Comparison of ENCODE assay signal across 18 cellular contexts in genomic region chr22:37417264-37417663, GRCh38. TPM values are rescaled to one million over a fixed set of nuclear protein-coding genes. Genes with fewer than 3 reads are reported as not detected.
DNase-seq lines count a peak whose midpoint lies in the region; FAIRE-seq and TF ChIP-seq lines count a peak whose summit lies in the region.
"Had no signal": no experiment of that assay in that cellular context is flagged by ENCODE, and none has a peak within 500 bp of the region (broad histone marks: within the 10 kb centered on the region; RNA-seq: fewer than 3 reads in every experiment).

No MANE protein-coding gene starts in this region.

- CTCF ChIA-PET in Caco-2 (lab: Charles Lee): no interaction called here

- intact Hi-C loops in Caco-2 (cut with micrococcal nuclease; ENCODE audit: unreplicated experiment) (no loop called here), kidney (cut with DNase I) (no loop called here), spleen (cut with DNase I; ENCODE audit: low total_unique reads) (no loop called here)

- H3K4me3 Mint-ChIP-seq in Caco-2 (ENCODE audit: unreplicated experiment): no peak overlapping the region
- peak overlapping the region; percentile 34 to 84 (median 73) for H3K4me3 Mint-ChIP-seq in brain
- H3K4me3 Mint-ChIP-seq: HFFc6 had no signal

- no peak for DNase-seq in Caco-2
- DNase-seq in kidney: peak; percentile 64
- no peak for DNase-seq in HPDE6-E6E7 (ENCODE audit: extremely low spot score)
- no peak for DNase-seq in spleen
- no peak for DNase-seq in NOMO-1 treated with dmso at 0.1 percent for 144 hours (lab: John Stamatoyannopoulos, UW; ENCODE audit: unreplicated experiment)
- no peak for DNase-seq in 8988T
- DNase-seq: HFFc6, MM.1S, NCI-H1105, NCI-H1930, NCI-H774, SHP77 treated with DMSO at 0.1 percent for 48 hours had no signal

- H3K4me2 ChIP-seq in BLaER1: peak overlapping the region; percentile 90
- H3K4me2 ChIP-seq: KMS-11 had no signal

- no peaks in the 10 kb centered on the region for H3K9me3 Mint-ChIP-seq in Caco-2 (ENCODE audit: unreplicated experiment)
- H3K9me3 Mint-ChIP-seq in brain: peaks cover 0 to 3% (median 3%) of the 10 kb centered on the region in 5 experiments
- H3K9me3 Mint-ChIP-seq: HFFc6 had no signal

- no peaks in the 10 kb centered on the region for H3K27me3 Mint-ChIP-seq in Caco-2 (ENCODE audit: insufficient read depth, unreplicated experiment)
- H3K27me3 Mint-ChIP-seq in brain: peaks cover 29% of the 10 kb centered on the region

- peaks cover 53% of the 10 kb centered on the region for H3K27me3 ChIP-seq in BLaER1
- H3K27me3 ChIP-seq in Caco-2 (replicated peaks; ENCODE audit: control insufficient read depth, insufficient read depth, low read length): no peaks in the 10 kb centered on the region
- peaks cover 0 to 100% (median 43%) of the 10 kb centered on the region in 7 donors for H3K27me3 ChIP-seq in spleen (replicated peaks in 1 of 7)

- WGBS in spleen, 5 donors: 72 to 86% (median 78%) methylated on average over 5 to 7 of the region's 7 CpGs

- H3K4me3 ChIP-seq in BLaER1: no peak overlapping the region
- no peak overlapping the region for H3K4me3 ChIP-seq in Caco-2 (ENCODE audit: low read depth, low read length)
- H3K4me3 ChIP-seq in kidney (ENCODE audit: low read length in 2 of 2): no peak overlapping the region
- no peak overlapping the region for H3K4me3 ChIP-seq in spleen
- H3K4me3 ChIP-seq: Peyer's patch had no signal

- BruUV-seq in Caco-2 (replicated peaks; lab: Mats Ljungman, UMichigan): no TSS peak

- no peak for FAIRE-seq in kidney (lab: Jason Lieb, UNC)
- FAIRE-seq: H1 had no signal

- H4K20me1 ChIP-seq in BLaER1: peaks cover 79% of the 10 kb centered on the region

- H3K36me3 ChIP-seq in BLaER1 (no peaks in the 10 kb centered on the region), Caco-2 (ENCODE audit: control insufficient read depth, insufficient read depth, low read length) (no peaks in the 10 kb centered on the region), kidney (ENCODE audit: control insufficient read depth in 1 of 2, insufficient read depth in 2 of 2, low read length in 2 of 2) (no peaks in the 10 kb centered on the region), spleen (no peaks in the 10 kb centered on the region)
- H3K36me3 ChIP-seq: BE2C, Peyer's patch had no signal

- peaks cover 65% of the 10 kb centered on the region for H3K4me1 ChIP-seq in BLaER1
- H3K4me1 ChIP-seq in Caco-2: no peaks in the 10 kb centered on the region
- no peaks in the 10 kb centered on the region for H3K4me1 ChIP-seq in kidney (ENCODE audit: control insufficient read depth in 1 of 2, insufficient read depth in 1 of 2, low read depth in 1 of 2, low read length in 2 of 2)
- H3K4me1 ChIP-seq in spleen: peaks cover 0 to 32% (median 16%) of the 10 kb centered on the region in 6 donors
- H3K4me1 ChIP-seq: BE2C had no signal

- no peaks in the 10 kb centered on the region for H3K4me1 Mint-ChIP-seq in Caco-2 (ENCODE audit: low read depth, unreplicated experiment)
- peaks cover 74% of the 10 kb centered on the region for H3K4me1 Mint-ChIP-seq in brain

- H3K27ac Mint-ChIP-seq in Caco-2 (ENCODE audit: unreplicated experiment) (peak overlapping the region; percentile 15), brain (peak overlapping the region; percentile 35 to 97 (median 88))
- H3K27ac Mint-ChIP-seq: HFFc6 had no signal

- H3K27ac ChIP-seq in BLaER1: no peak overlapping the region
- H3K27ac ChIP-seq in kidney (ENCODE audit: low read depth in 2 of 2, low read length in 2 of 2): no peak overlapping the region
- H3K27ac ChIP-seq in spleen: no peak overlapping the region
- H3K27ac ChIP-seq: KMS-11, Peyer's patch had no signal

- no peak for TF ChIP-seq POLR2A in spleen (IDR thresholded peaks at IDR 0.05)

- H3K9ac ChIP-seq in BLaER1: no peak overlapping the region
- no peak overlapping the region for H3K9ac ChIP-seq in kidney (ENCODE audit: low read length in 2 of 2)
- H3K9ac ChIP-seq: KMS-11 had no signal

- no peak for TF ChIP-seq CTCF in Caco-2 (IDR thresholded peaks at IDR 0.05; ENCODE audit: insufficient read depth in 1 of 2, low read depth in 1 of 2, low read length in 1 of 2, severe bottlenecking in 1 of 2, unreplicated experiment in 1 of 2)
- TF ChIP-seq CTCF in brain (conservative IDR thresholded peaks at IDR 0.05): no peak
- no peak for TF ChIP-seq CTCF in kidney (IDR thresholded peaks at IDR 0.05; ENCODE audit: borderline replicate concordance, extremely low read depth, insufficient read depth)
- no peak for TF ChIP-seq CTCF in spleen (IDR thresholded peaks at IDR 0.05 in 8 of 11, conservative IDR thresholded peaks at IDR 0.05 in 3 of 11)

- H3K36me3 Mint-ChIP-seq in Caco-2 (ENCODE audit: insufficient read depth, unreplicated experiment): no peaks in the 10 kb centered on the region
- H3K36me3 Mint-ChIP-seq in brain: no peaks in the 10 kb centered on the region

- H3K9me3 ChIP-seq in BLaER1: no peaks in the 10 kb centered on the region
- H3K9me3 ChIP-seq in Caco-2: no peaks in the 10 kb centered on the region
- H3K9me3 ChIP-seq in kidney (ENCODE audit: control insufficient read depth in 1 of 2, low read length in 2 of 2): no peaks in the 10 kb centered on the region
- H3K9me3 ChIP-seq in spleen: no peaks in the 10 kb centered on the region
- H3K9me3 ChIP-seq: BE2C, Peyer's patch had no signal

- POLR2A ChIA-PET in Caco-2 (lab: Charles Lee): interaction anchor here (0.5 kb wide), 1 partner anchor 24 kb away, joined by 8 read pairs; no protein-coding TSS in a partner anchor

RNA-seq across cellular contexts. Expression of gene ELFN2, which starts 10.0 kb away (rescaled TPM):
- total RNA-seq in Caco-2 (2022): 4.0 and 4.6 TPM in 2 replicates
- 3.7 TPM for polyA plus RNA-seq in brain (ENCODE audit: insufficient read depth, low read depth, low replicate concordance)
- 4.6 TPM for total RNA-seq in kidney
- 0.19 TPM for polyA plus RNA-seq in kidney (ENCODE audit: insufficient read depth, low read depth, low replicate concordance)
- total RNA-seq in spleen: under 1 TPM in 6 of 7 donors, not detected in 1; 0.05 to 0.19 (median 0.10) TPM
- under 1 TPM; 0.02 to 0.10 (median 0.02) TPM for polyA plus RNA-seq in spleen
